Comparison of ENCODE assay signal across 27 cellular contexts in genomic region chr20:57840066-57840465, GRCh38.
DNase-seq lines count a peak whose midpoint lies in the region; FAIRE-seq and TF ChIP-seq lines count a peak whose summit lies in the region.
"Had no signal": no experiment of that assay in that cellular context is flagged by ENCODE, and none has a peak within 500 bp of the region (broad histone marks: within the 10 kb centered on the region; RNA-seq: fewer than 3 reads in every experiment).

No MANE protein-coding gene starts in this region.

- H4K20me1 ChIP-seq in BLaER1 = no peaks in the 10 kb centered on the region

- H4K8ac ChIP-seq in neuronal stem cell (ENCODE audit: low read depth, low read length) = no peak overlapping the region

- H3K4me3 ChIP-seq in BLaER1 = no peak overlapping the region
- H3K4me3 ChIP-seq in neuronal stem cell (ENCODE audit: low read length in 2 of 2) = no peak overlapping the region
- H3K4me3 ChIP-seq: A549, PC-9 had no signal

- H3K4ac ChIP-seq in neuronal stem cell (ENCODE audit: low read length) = no peak overlapping the region

- H3K9me3 ChIP-seq in BLaER1 (no peaks in the 10 kb centered on the region), neuronal stem cell (replicated peaks in 1 of 2; ENCODE audit: control insufficient read depth in 2 of 2, insufficient read depth in 1 of 2, low read depth in 1 of 2, low read length in 2 of 2) (no peaks in the 10 kb centered on the region)
- H3K9me3 ChIP-seq: A549 had no signal

- peaks cover 0 to 2% (median 0%) of the 10 kb centered on the region in 5 experiments for H3K9me3 Mint-ChIP-seq in brain
- H3K9me3 Mint-ChIP-seq: CD14-positive monocyte; CD8-positive, alpha-beta memory T cell; IgD-negative memory B cell; T-cell had no signal

- peak overlapping the region in 3 of 5 experiments; percentile 24 to 78 (median 61) for H3K27ac Mint-ChIP-seq in brain
- H3K27ac Mint-ChIP-seq: B cell, CD14-positive monocyte, T-cell had no signal

- 0 out of 2 replicates have a peak overlapping the region, but pooled peaks have one; percentile 23 for H3K4me2 ChIP-seq in BLaER1
- H3K4me2 ChIP-seq in neuronal stem cell (ENCODE audit: insufficient read depth, low read length, poor library complexity, severe bottlenecking) = no peak overlapping the region
- H3K4me2 ChIP-seq: A549, KMS-11, PC-9 had no signal

- peaks cover 8% of the 10 kb centered on the region for H3K27me3 Mint-ChIP-seq in brain

- H3K9ac ChIP-seq in BLaER1 = no peak overlapping the region
- no peak overlapping the region for H3K9ac ChIP-seq in neuronal stem cell (ENCODE audit: low read depth, low read length, poor library complexity)
- H3K9ac ChIP-seq: KMS-11 had no signal

- no peak overlapping the region for H2BK12ac ChIP-seq in neuronal stem cell (ENCODE audit: low read length)

- no peak for FAIRE-seq in GM19239 (lab: Jason Lieb, UNC)
- FAIRE-seq: A549, GM18507, H54 had no signal

- no peaks in the 10 kb centered on the region for H3K36me3 ChIP-seq in BLaER1
- no peaks in the 10 kb centered on the region for H3K36me3 ChIP-seq in neuronal stem cell (replicated peaks in 1 of 2; ENCODE audit: control insufficient read depth in 2 of 2, insufficient read depth in 2 of 2, low read length in 2 of 2)

- no peak overlapping the region for H3K23ac ChIP-seq in neuronal stem cell (ENCODE audit: low read depth, low read length, poor library complexity)

- H3K27me3 ChIP-seq in BLaER1 (no peaks in the 10 kb centered on the region), neuronal stem cell (ENCODE audit: control insufficient read depth in 3 of 3, insufficient read depth in 3 of 3, low read depth in 1 of 3, low read length in 3 of 3) (peaks cover 0 to 20% (median 0%) of the 10 kb centered on the region in 3 experiments)

- H3K36me3 Mint-ChIP-seq in brain = no peaks in the 10 kb centered on the region
- H3K36me3 Mint-ChIP-seq: CD14-positive monocyte; CD8-positive, alpha-beta memory T cell; IgD-negative memory B cell; T-cell had no signal

- no CpG with 5 or more reads among the region's 10 CpGs for WGBS in neuronal stem cell (ENCODE audit: extremely low coverage in 2 of 2, insufficient read length in 2 of 2, insufficient replicate concordance in 1 of 2), 2 donors

- no peak for TF ChIP-seq CTCF in brain (conservative IDR thresholded peaks at IDR 0.05)

- H2BK5ac ChIP-seq in neuronal stem cell (ENCODE audit: low read length) = peak overlapping the region; percentile 54

- no peak overlapping the region for H3K14ac ChIP-seq in neuronal stem cell (ENCODE audit: low read length)

- peak overlapping the region; percentile 11 for H2AK5ac ChIP-seq in neuronal stem cell (ENCODE audit: low read depth, low read length)

- H3K79me1 ChIP-seq in neuronal stem cell (ENCODE audit: low read depth, low read length) = no peaks in the 10 kb centered on the region

- H4K91ac ChIP-seq in neuronal stem cell (ENCODE audit: low read depth, low read length, poor library complexity) = no peak overlapping the region

- H3K4me3 Mint-ChIP-seq in brain = no peak overlapping the region
- H3K4me3 Mint-ChIP-seq: B cell; CD14-positive monocyte; CD8-positive, alpha-beta memory T cell; IgD-negative memory B cell; T-cell had no signal

- no peak overlapping the region for H3K18ac ChIP-seq in neuronal stem cell (ENCODE audit: low read length)

- peaks cover 66% of the 10 kb centered on the region for H3K4me1 Mint-ChIP-seq in brain
- H3K4me1 Mint-ChIP-seq: B cell; CD14-positive monocyte; CD8-positive, alpha-beta memory T cell; IgD-negative memory B cell; T-cell had no signal

- peaks cover 7% of the 10 kb centered on the region for H3K4me1 ChIP-seq in BLaER1
- no peaks in the 10 kb centered on the region for H3K4me1 ChIP-seq in neuronal stem cell (ENCODE audit: control insufficient read depth in 2 of 2, insufficient read depth in 1 of 2, low read depth in 1 of 2, low read length in 2 of 2)
- H3K4me1 ChIP-seq: A549 had no signal

- no peak overlapping the region for H3K27ac ChIP-seq in BLaER1
- no peak overlapping the region for H3K27ac ChIP-seq in neuronal stem cell (replicated peaks; ENCODE audit: low read length)
- H3K27ac ChIP-seq: HL-60, KMS-11, PC-9 had no signal

- no peak overlapping the region for H2BK120ac ChIP-seq in neuronal stem cell (ENCODE audit: low read depth, low read length)

- H2BK15ac ChIP-seq in neuronal stem cell (ENCODE audit: low read length) = no peak overlapping the region

- DNase-seq in AG20443 (ENCODE audit: low spot score) = peak; percentile 17
- DNase-seq in neuronal stem cell (ENCODE audit: low spot score) = no peak
- DNase-seq in activated effector memory CD4-positive, alpha-beta T cell treated with Interleukin-2 at 50 U/mL for 16 hours = no peak
- no peak for DNase-seq in GM19239 (ENCODE audit: insufficient read length, low spot score)
- no peak for DNase-seq in T1000 (lab: John Stamatoyannopoulos, UW)
- DNase-seq in NCI-H2107 treated with DMSO at 0.1 percent for 48 hours (lab: John Stamatoyannopoulos, UW; ENCODE audit: unreplicated experiment) = no peak
- DNase-seq: Calu3; CD8-positive, alpha-beta memory T cell; NCI-H1092; NCI-H1436; NCI-H187; NCI-H524; NCI-H82; PC-9; RPMI8226; SHP77; T-cell had no signal

- no peak overlapping the region for H2AFZ ChIP-seq in neuronal stem cell (ENCODE audit: low read length)
- H2AFZ ChIP-seq: PC-9 had no signal
